In genomic region chr16:21685034-21685455, GRCh38 we compare ENCODE assay signal across 1 cellular context.
TF ChIP-seq lines count a peak whose summit lies in the region.

No MANE protein-coding gene starts in this region.

TF ChIP-seq in HepG2, 621 proteins besides CTCF, POLR2A, EP300 and RAD21 (continues in another document):
- TF ChIP-seq HOXA3 (CRISPR knock-in tag; IDR thresholded peaks at IDR 0.05) (peak; percentile 43; the same call in 1 of the 2 replicates), BCL3 (CRISPR knock-in tag; IDR thresholded peaks at IDR 0.05) (0 out of 2 replicates have a peak, but pooled peaks have one; percentile 61), USF2 (IDR thresholded peaks at IDR 0.05; ENCODE audit: low read depth, low read length) (no peak), USF2 (CRISPR knock-in tag; IDR thresholded peaks at IDR 0.05; ENCODE audit: borderline replicate concordance) (no peak), ZNF484 (CRISPR knock-in tag; IDR thresholded peaks at IDR 0.05; ENCODE audit: borderline replicate concordance, low read depth) (0 out of 2 replicates have a peak, but pooled peaks have one; percentile 46), ZNF232 (CRISPR knock-in tag; IDR thresholded peaks at IDR 0.05; ENCODE audit: borderline replicate concordance) (peak; percentile 92), ZNF318 (CRISPR knock-in tag; IDR thresholded peaks at IDR 0.05) (0 out of 2 replicates have a peak, but pooled peaks have one; percentile 34), MXI1 (IDR thresholded peaks at IDR 0.05; ENCODE audit: borderline replicate concordance, low read depth, low read length) (0 out of 3 replicates have a peak, but pooled peaks have one; percentile 31), ZNF12 (CRISPR knock-in tag; IDR thresholded peaks at IDR 0.05) (0 out of 2 replicates have a peak, but pooled peaks have one; percentile 21), EHMT2 (IDR thresholded peaks at IDR 0.05; ENCODE audit: borderline replicate concordance, low read depth, low read length) (peak; percentile 88), ZNF431 (CRISPR knock-in tag; IDR thresholded peaks at IDR 0.05; ENCODE audit: borderline replicate concordance, low read depth) (0 out of 2 replicates have a peak, but pooled peaks have one; percentile 29), ZNF672 (CRISPR knock-in tag; IDR thresholded peaks at IDR 0.05) (no peak), FOSL2 (CRISPR knock-in tag; IDR thresholded peaks at IDR 0.05) (no peak), ZNF772 (CRISPR knock-in tag; IDR thresholded peaks at IDR 0.05) (0 out of 2 replicates have a peak, but pooled peaks have one; percentile 30), ZBTB25 (CRISPR knock-in tag; IDR thresholded peaks at IDR 0.05) (0 out of 2 replicates have a peak, but pooled peaks have one; percentile 24), ERF (CRISPR knock-in tag; IDR thresholded peaks at IDR 0.05) (peak; percentile 68), TFE3 (CRISPR knock-in tag; IDR thresholded peaks at IDR 0.05) (0 out of 2 replicates have a peak, but pooled peaks have one; percentile 32), ZNF556 (CRISPR knock-in tag; IDR thresholded peaks at IDR 0.05; ENCODE audit: borderline replicate concordance) (no peak), TEAD3 (CRISPR knock-in tag; optimal IDR thresholded peaks at IDR 0.05; ENCODE audit: borderline replicate concordance) (peak; percentile 11), BORCS8-MEF2B (CRISPR knock-in tag; IDR thresholded peaks at IDR 0.05) (peak; percentile 77; the same call in 1 of the 2 replicates), ZNF280B (CRISPR knock-in tag; IDR thresholded peaks at IDR 0.05; ENCODE audit: borderline replicate concordance) (peak; percentile 22; the same call in 1 of the 2 replicates), ZNF256 (CRISPR knock-in tag; conservative IDR thresholded peaks at IDR 0.05) (0 out of 2 replicates have a peak, but pooled peaks have one; percentile 20), RNF2 (conservative IDR thresholded peaks at IDR 0.05; ENCODE audit: low read depth) (no peak), ZNF7 (CRISPR knock-in tag; IDR thresholded peaks at IDR 0.05) (0 out of 2 replicates have a peak, but pooled peaks have one; percentile 11), JUND (CRISPR knock-in tag; IDR thresholded peaks at IDR 0.05) (no peak), SAP130 (CRISPR knock-in tag; IDR thresholded peaks at IDR 0.05; ENCODE audit: low read depth) (peak; percentile 49), THYN1 (CRISPR knock-in tag; IDR thresholded peaks at IDR 0.05; ENCODE audit: borderline replicate concordance, low read depth) (no peak), DR1 (CRISPR knock-in tag; IDR thresholded peaks at IDR 0.05) (no peak), FOXO4 (CRISPR knock-in tag; conservative IDR thresholded peaks at IDR 0.05) (0 out of 2 replicates have a peak, but pooled peaks have one; percentile 60), ZBTB7B (CRISPR knock-in tag; IDR thresholded peaks at IDR 0.05) (peak; percentile 54; the same call in 1 of the 2 replicates), SPEN (CRISPR knock-in tag; IDR thresholded peaks at IDR 0.05; ENCODE audit: low read depth) (0 out of 2 replicates have a peak, but pooled peaks have one; percentile 37), MXD1 (CRISPR knock-in tag; IDR thresholded peaks at IDR 0.05) (peak; percentile 34; the same call in 1 of the 2 replicates), THAP9 (CRISPR knock-in tag; IDR thresholded peaks at IDR 0.05; ENCODE audit: borderline replicate concordance) (0 out of 2 replicates have a peak, but pooled peaks have one; percentile 13), HOXA5 (CRISPR knock-in tag; IDR thresholded peaks at IDR 0.05) (peak; percentile 31; the same call in 1 of the 2 replicates), ZNF776 (CRISPR knock-in tag; IDR thresholded peaks at IDR 0.05) (no peak), XBP1 (CRISPR knock-in tag; IDR thresholded peaks at IDR 0.05) (no peak), MIER2 (CRISPR knock-in tag; IDR thresholded peaks at IDR 0.05) (peak; percentile 96)
